ENCODE assay signal across 1 cellular context in the genomic region with DNA sequence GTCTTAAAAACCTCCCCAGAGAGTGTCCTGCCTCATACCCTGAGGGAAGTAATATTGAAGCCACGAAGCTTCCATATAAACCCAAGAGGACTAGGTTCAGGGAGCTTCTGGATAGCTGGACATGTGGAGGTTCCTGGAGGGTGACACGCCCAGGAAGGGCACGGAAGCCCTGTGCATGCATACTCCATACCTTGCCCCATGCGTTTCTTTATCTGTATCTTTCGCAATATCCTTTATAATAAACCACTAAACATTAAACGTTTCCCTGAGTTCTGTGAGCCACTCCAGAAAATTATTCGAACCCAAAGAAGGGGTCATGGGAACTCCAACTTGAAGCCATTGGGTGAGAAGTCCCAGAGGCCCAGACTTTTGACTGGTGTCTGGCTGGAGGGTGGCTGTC.
A peak's percentile ranks its signal among the peaks of the same experiment; 100 is the strongest.
TF ChIP-seq lines count a peak whose summit lies in the region.

No MANE protein-coding gene starts in this region.

TF ChIP-seq in HepG2, 621 proteins besides CTCF, POLR2A, EP300 and RAD21:
- TF ChIP-seq ZNF431 (CRISPR knock-in tag; IDR thresholded peaks at IDR 0.05; ENCODE audit: borderline replicate concordance, low read depth): no peak
- TF ChIP-seq PAF1 (CRISPR knock-in tag; IDR thresholded peaks at IDR 0.05): no peak
- TF ChIP-seq ZNF570 (CRISPR knock-in tag; IDR thresholded peaks at IDR 0.05; ENCODE audit: borderline replicate concordance): no peak
- TF ChIP-seq, protein P1, sequence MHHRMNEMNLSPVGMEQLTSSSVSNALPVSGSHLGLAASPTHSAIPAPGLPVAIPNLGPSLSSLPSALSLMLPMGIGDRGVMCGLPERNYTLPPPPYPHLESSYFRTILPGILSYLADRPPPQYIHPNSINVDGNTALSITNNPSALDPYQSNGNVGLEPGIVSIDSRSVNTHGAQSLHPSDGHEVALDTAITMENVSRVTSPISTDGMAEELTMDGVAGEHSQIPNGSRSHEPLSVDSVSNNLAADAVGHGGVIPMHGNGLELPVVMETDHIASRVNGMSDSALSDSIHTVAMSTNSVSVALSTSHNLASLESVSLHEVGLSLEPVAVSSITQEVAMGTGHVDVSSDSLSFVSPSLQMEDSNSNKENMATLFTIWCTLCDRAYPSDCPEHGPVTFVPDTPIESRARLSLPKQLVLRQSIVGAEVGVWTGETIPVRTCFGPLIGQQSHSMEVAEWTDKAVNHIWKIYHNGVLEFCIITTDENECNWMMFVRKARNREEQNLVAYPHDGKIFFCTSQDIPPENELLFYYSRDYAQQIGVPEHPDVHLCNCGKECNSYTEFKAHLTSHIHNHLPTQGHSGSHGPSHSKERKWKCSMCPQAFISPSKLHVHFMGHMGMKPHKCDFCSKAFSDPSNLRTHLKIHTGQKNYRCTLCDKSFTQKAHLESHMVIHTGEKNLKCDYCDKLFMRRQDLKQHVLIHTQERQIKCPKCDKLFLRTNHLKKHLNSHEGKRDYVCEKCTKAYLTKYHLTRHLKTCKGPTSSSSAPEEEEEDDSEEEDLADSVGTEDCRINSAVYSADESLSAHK (CRISPR knock-in tag; IDR thresholded peaks at IDR 0.05; ENCODE audit: borderline replicate concordance): no peak
- no peak for TF ChIP-seq ZNF24 (IDR thresholded peaks at IDR 0.05)
- no peak for TF ChIP-seq ZKSCAN5 (CRISPR knock-in tag; IDR thresholded peaks at IDR 0.05)
- no peak for TF ChIP-seq HCFC1 (IDR thresholded peaks at IDR 0.05; ENCODE audit: low read depth, low read length)
- peak; percentile 23; the same call in 1 of the 2 replicates for TF ChIP-seq CEBPB (IDR thresholded peaks at IDR 0.05; ENCODE audit: borderline replicate concordance, low read depth, low read length)
